Comparison of ENCODE assay signal across 11 cellular contexts in genomic region chr6:159062965-159063364, GRCh38. TPM values are rescaled to one million over a fixed set of nuclear protein-coding genes. Genes with fewer than 3 reads are reported as not detected.
DNase-seq lines count a peak whose midpoint lies in the region; ATAC-seq lines count a peak whose summit lies in the region.
"Had no signal": no experiment of that assay in that cellular context is flagged by ENCODE, and none has a peak within 500 bp of the region (broad histone marks: within the 10 kb centered on the region; RNA-seq: fewer than 3 reads in every experiment).

No MANE protein-coding gene starts in this region.

- H3K4me1 Mint-ChIP-seq in T-helper 1 cell treated with Interleukin-12 subunit alpha and Interleukin-12 subunit beta and Interleukin-4 antibody, amounts not matched to agents 30 μg/mL and 1 μg/mL, for 36 hours (ENCODE audit: low read depth) = peaks cover 59% of the 10 kb centered on the region
- peaks cover 81% of the 10 kb centered on the region for H3K4me1 Mint-ChIP-seq in activated T-helper 2 cell treated with anti-CD3 and anti-CD28 coated beads, Interferon-gamma antibody, Interleukin-2, Interleukin-4, amounts not matched to agents 10 μg/mL and 5 μg/mL and 100 μg/mL, durations not matched to agents 14 hours and 24 hours and 36 hours (ENCODE audit: low read depth)

- peak overlapping the region; percentile 98 for H3K27ac Mint-ChIP-seq in T-helper 1 cell treated with Interleukin-12 subunit alpha and Interleukin-12 subunit beta and Interleukin-4 antibody, amounts not matched to agents 30 μg/mL and 1 μg/mL, for 36 hours
- peak overlapping the region; percentile 94 for H3K27ac Mint-ChIP-seq in activated T-helper 2 cell treated with anti-CD3 and anti-CD28 coated beads, Interferon-gamma antibody, Interleukin-2, Interleukin-4, amounts not matched to agents 10 μg/mL and 5 μg/mL and 100 μg/mL, durations not matched to agents 14 hours and 24 hours and 36 hours

- DNase-seq in T-helper 1 cell = no peak
- no peak for DNase-seq in activated T-helper 2 cell treated with anti-CD3 and anti-CD28 coated beads, Interferon-gamma antibody, Interleukin-2, Interleukin-4, amounts not matched to agents 10 μg/mL and 5 μg/mL and 100 μg/mL, durations not matched to agents 14 hours and 24 hours and 36 hours (ENCODE audit: low spot score)
- DNase-seq in DMS 273 treated with DMSO at 0.1 percent for 48 hours (lab: John Stamatoyannopoulos, UW) = no peak
- no peak for DNase-seq in DMS153 treated with DMSO at 0.1 percent for 48 hours (lab: John Stamatoyannopoulos, UW; ENCODE audit: unreplicated experiment)
- DNase-seq: SHP77 treated with DMSO at 0.1 percent for 48 hours, testis had no signal

- peak overlapping the region; percentile 73 for H3K27ac ChIP-seq in KOPT-K1 (ENCODE audit: low read depth, low read length, poor library complexity, severe bottlenecking)
- peak overlapping the region in 16 of 21 experiments; percentile 15 to 87 (median 67) for H3K27ac ChIP-seq in skin epidermis
- H3K27ac ChIP-seq: KMS-11, testis had no signal

- no peak for ATAC-seq in HG03378 (IDR thresholded peaks at IDR 0.05; ENCODE audit: unreplicated experiment)

- peaks cover 8% of the 10 kb centered on the region for H3K9me3 Mint-ChIP-seq in T-helper 1 cell treated with Interleukin-12 subunit alpha and Interleukin-12 subunit beta and Interleukin-4 antibody, amounts not matched to agents 30 μg/mL and 1 μg/mL, for 36 hours
- H3K9me3 Mint-ChIP-seq in activated T-helper 2 cell treated with anti-CD3 and anti-CD28 coated beads, Interferon-gamma antibody, Interleukin-2, Interleukin-4, amounts not matched to agents 10 μg/mL and 5 μg/mL and 100 μg/mL, durations not matched to agents 14 hours and 24 hours and 36 hours = no peaks in the 10 kb centered on the region

- H3K36me3 Mint-ChIP-seq in T-helper 1 cell treated with Interleukin-12 subunit alpha and Interleukin-12 subunit beta and Interleukin-4 antibody, amounts not matched to agents 30 μg/mL and 1 μg/mL, for 36 hours (ENCODE audit: low read depth) = peaks cover 2% of the 10 kb centered on the region
- H3K36me3 Mint-ChIP-seq in activated T-helper 2 cell treated with anti-CD3 and anti-CD28 coated beads, Interferon-gamma antibody, Interleukin-2, Interleukin-4, amounts not matched to agents 10 μg/mL and 5 μg/mL and 100 μg/mL, durations not matched to agents 14 hours and 24 hours and 36 hours (ENCODE audit: low read depth) = peaks cover 4% of the 10 kb centered on the region

- intact Hi-C loops in activated T-helper 2 cell treated with anti-CD3 and anti-CD28 coated beads, Interferon-gamma antibody, Interleukin-2, Interleukin-4, amounts not matched to agents 10 μg/mL and 5 μg/mL and 100 μg/mL, durations not matched to agents 14 hours and 24 hours and 36 hours (cut with micrococcal nuclease) = loop anchor here (1.0 to 2.0 kb wide), 4 partner anchors 9 to 32 kb away; no protein-coding TSS in a partner anchor

- no peak overlapping the region for H3K4me3 ChIP-seq in skin epidermis
- H3K4me3 ChIP-seq: testis had no signal

- H3K27me3 Mint-ChIP-seq in T-helper 1 cell treated with Interleukin-12 subunit alpha and Interleukin-12 subunit beta and Interleukin-4 antibody, amounts not matched to agents 30 μg/mL and 1 μg/mL, for 36 hours (ENCODE audit: low read depth) = peaks cover 3% of the 10 kb centered on the region
- H3K27me3 Mint-ChIP-seq in activated T-helper 2 cell treated with anti-CD3 and anti-CD28 coated beads, Interferon-gamma antibody, Interleukin-2, Interleukin-4, amounts not matched to agents 10 μg/mL and 5 μg/mL and 100 μg/mL, durations not matched to agents 14 hours and 24 hours and 36 hours (ENCODE audit: low read depth) = peaks cover 2% of the 10 kb centered on the region

- no peaks in the 10 kb centered on the region for H3K9me3 ChIP-seq in KOPT-K1 (ENCODE audit: insufficient read depth, low read length, poor library complexity, severe bottlenecking)
- H3K9me3 ChIP-seq: testis had no signal

- peak overlapping the region; percentile 72 for H3K4me3 Mint-ChIP-seq in T-helper 1 cell treated with Interleukin-12 subunit alpha and Interleukin-12 subunit beta and Interleukin-4 antibody, amounts not matched to agents 30 μg/mL and 1 μg/mL, for 36 hours
- peak overlapping the region; percentile 65 for H3K4me3 Mint-ChIP-seq in activated T-helper 2 cell treated with anti-CD3 and anti-CD28 coated beads, Interferon-gamma antibody, Interleukin-2, Interleukin-4, amounts not matched to agents 10 μg/mL and 5 μg/mL and 100 μg/mL, durations not matched to agents 14 hours and 24 hours and 36 hours (ENCODE audit: low read depth)

- no peaks in the 10 kb centered on the region for H3K36me3 ChIP-seq in KOPT-K1 (ENCODE audit: insufficient read depth, low read length)

RNA-seq across cellular contexts. Expression of gene TAGAP, which starts 18.2 kb away (rescaled TPM):
- 34.3 and 38.1 TPM in 2 replicates for total RNA-seq in activated T-helper 2 cell treated with anti-CD3 and anti-CD28 coated beads, Interferon-gamma antibody, Interleukin-2, Interleukin-4, amounts not matched to agents 10 μg/mL and 5 μg/mL and 100 μg/mL, durations not matched to agents 14 hours and 24 hours and 36 hours
